26 cellular contexts compared by ENCODE assay signal in genomic region chr13:31956944-31957644, GRCh38.
A peak's percentile ranks its signal among the peaks of the same experiment; 100 is the strongest.
DNase-seq lines count a peak whose midpoint lies in the region; ATAC-seq, FAIRE-seq and TF ChIP-seq lines count a peak whose summit lies in the region.
"Had no signal": no experiment of that assay in that cellular context is flagged by ENCODE, and none has a peak within 500 bp of the region (broad histone marks: within the 10 kb centered on the region; RNA-seq: fewer than 3 reads in every experiment).

No MANE protein-coding gene starts in this region.

- H3K27me3 ChIP-seq in SK-N-SH (ENCODE audit: insufficient read depth) = no peaks in the 10 kb centered on the region
- H3K27me3 ChIP-seq in adipocyte (replicated peaks; ENCODE audit: control insufficient read depth, insufficient read depth, low read length) = no peaks in the 10 kb centered on the region
- H3K27me3 ChIP-seq in small intestine (ENCODE audit: control insufficient read depth in 2 of 2, insufficient read depth in 2 of 2, low read length in 2 of 2) = no peaks in the 10 kb centered on the region

- ATAC-seq in SK-N-SH treated with all-trans-retinoic acid at 6 μM for 48 hours = no peak
- no peak for ATAC-seq in stimulated activated effector memory CD8-positive, alpha-beta T cell treated with anti-CD3 and anti-CD28 coated beads, Interleukin-12 subunit alpha, Interleukin-12 subunit beta, amount 100 ng/mL, for 72 hours
- ATAC-seq: HepG2, Panc1 had no signal

- POLR2A ChIA-PET in SK-N-SH (lab: Yijun Ruan, JAX) = no interaction called here

- H3K9me3 ChIP-seq in SK-N-SH (no peaks in the 10 kb centered on the region), adipocyte (ENCODE audit: control insufficient read depth, low read length) (no peaks in the 10 kb centered on the region), small intestine (ENCODE audit: control insufficient read depth, low read depth) (no peaks in the 10 kb centered on the region)

- peak; percentile 15 for FAIRE-seq in small intestine (lab: Jason Lieb, UNC)
- FAIRE-seq: D721Med, H54, HepG2 had no signal

- H2AFZ ChIP-seq in SK-N-SH (ENCODE audit: low read depth) = 0 out of 2 replicates have a peak overlapping the region, but pooled peaks have one; percentile 18

- H3K4me1 ChIP-seq in SK-N-SH (ENCODE audit: control insufficient read depth in 1 of 2, insufficient read depth in 2 of 2, low read depth in 1 of 2, low read length in 1 of 2) (no peaks in the 10 kb centered on the region), adipocyte (ENCODE audit: control insufficient read depth, insufficient read depth, low read length) (no peaks in the 10 kb centered on the region), small intestine (ENCODE audit: control insufficient read depth in 2 of 2, insufficient read depth in 1 of 2, low read depth in 1 of 2, low read length in 1 of 2) (no peaks in the 10 kb centered on the region)

- H3K27ac ChIP-seq in SK-N-SH (ENCODE audit: low read depth in 2 of 2, low read length in 1 of 2) = no peak overlapping the region
- no peak overlapping the region for H3K27ac ChIP-seq in small intestine (ENCODE audit: low read depth in 1 of 2, low read length in 1 of 2)
- H3K27ac ChIP-seq: 22Rv1, C4-2B, HL-60 had no signal

- H3K4me2 ChIP-seq in SK-N-SH = no peak overlapping the region

- H3K36me3 Mint-ChIP-seq in stimulated activated effector memory CD8-positive, alpha-beta T cell treated with anti-CD3 and anti-CD28 coated beads, Interleukin-12 subunit alpha, Interleukin-12 subunit beta, amount 100 ng/mL, for 72 hours = peaks cover 5% of the 10 kb centered on the region

- DNase-seq in SK-N-SH = no peak
- DNase-seq in adipocyte (ENCODE audit: low read depth) = peak; percentile 70
- peak; percentile 66 for DNase-seq in fibroblast of peridontal ligament (ENCODE audit: extremely low read depth)
- DNase-seq in small intestine = no peak
- no peak for DNase-seq in MV-4-11 (lab: John Stamatoyannopoulos, UW)
- no peak for DNase-seq in stimulated activated effector memory CD8-positive, alpha-beta T cell treated with anti-CD3 and anti-CD28 coated beads, Interleukin-12 subunit alpha, Interleukin-12 subunit beta, amount 100 ng/mL, for 72 hours (ENCODE audit: low spot score in 2 of 2)
- DNase-seq in hepatic stellate cell (ENCODE audit: low spot score) = no peak
- DNase-seq: ACHN, AML-193, DMS53, KBM-7, NCI-H1092 treated with DMSO at 0.1 percent for 48 hours, NCI-H1436 treated with DMSO at 0.1 percent for 48 hours, NCI-H2029, NCI-H2227 treated with DMSO at 0.1 percent for 48 hours, NCI-H510A treated with DMSO at 0.1 percent for 48 hours, NCI-H774, SIG-M5 had no signal

- H4K20me1 ChIP-seq in SK-N-SH (ENCODE audit: insufficient read depth) = no peaks in the 10 kb centered on the region

- H3K4me3 Mint-ChIP-seq in stimulated activated effector memory CD8-positive, alpha-beta T cell treated with anti-CD3 and anti-CD28 coated beads, Interleukin-12 subunit alpha, Interleukin-12 subunit beta, amount 100 ng/mL, for 72 hours = no peak overlapping the region

- no peak for TF ChIP-seq CTCF in SK-N-SH (IDR thresholded peaks at IDR 0.05)

- peaks cover 6% of the 10 kb centered on the region for H3K9me3 Mint-ChIP-seq in stimulated activated effector memory CD8-positive, alpha-beta T cell treated with anti-CD3 and anti-CD28 coated beads, Interleukin-12 subunit alpha, Interleukin-12 subunit beta, amount 100 ng/mL, for 72 hours

- H3K27ac Mint-ChIP-seq in stimulated activated effector memory CD8-positive, alpha-beta T cell treated with anti-CD3 and anti-CD28 coated beads, Interleukin-12 subunit alpha, Interleukin-12 subunit beta, amount 100 ng/mL, for 72 hours = no peak overlapping the region

- no peaks in the 10 kb centered on the region for H3F3A ChIP-seq in SK-N-SH (replicated peaks; ENCODE audit: insufficient read depth)

- no peaks in the 10 kb centered on the region for H3K79me2 ChIP-seq in SK-N-SH (ENCODE audit: insufficient read depth)

- TF ChIP-seq EP300 in SK-N-SH (IDR thresholded peaks at IDR 0.05; ENCODE audit: borderline replicate concordance in 1 of 2, low read depth in 1 of 2, low read length in 1 of 2) = no peak

- CTCF ChIA-PET in SK-N-SH (lab: Yijun Ruan, JAX) = interaction anchor here (1.0 to 1.1 kb wide), 2 partner anchors 10 to 47 kb away, joined by 3 to 4 read pairs; no protein-coding TSS in a partner anchor

- H3K4me1 Mint-ChIP-seq in stimulated activated effector memory CD8-positive, alpha-beta T cell treated with anti-CD3 and anti-CD28 coated beads, Interleukin-12 subunit alpha, Interleukin-12 subunit beta, amount 100 ng/mL, for 72 hours = no peaks in the 10 kb centered on the region

- no peak overlapping the region for H3K4me3 ChIP-seq in SK-N-SH (ENCODE audit: low read depth in 2 of 2, low read length in 1 of 2)
- H3K4me3 ChIP-seq in adipocyte (ENCODE audit: low read length) = no peak overlapping the region
- no peak overlapping the region for H3K4me3 ChIP-seq in small intestine (ENCODE audit: low read depth in 1 of 2, low read length in 2 of 2)

- H3K36me3 ChIP-seq in SK-N-SH (replicated peaks in 1 of 2; ENCODE audit: control insufficient read depth in 1 of 2, insufficient read depth in 2 of 2, low read length in 1 of 2) (no peaks in the 10 kb centered on the region), adipocyte (ENCODE audit: control insufficient read depth, insufficient read depth, low read length, severe bottlenecking) (no peaks in the 10 kb centered on the region), small intestine (ENCODE audit: control insufficient read depth in 2 of 2, insufficient read depth in 2 of 2, low read length in 2 of 2) (no peaks in the 10 kb centered on the region)

- TF ChIP-seq RAD21 in SK-N-SH (IDR thresholded peaks at IDR 0.05; ENCODE audit: low read length) = no peak

- 59% methylated on average over 2 of the region's 2 CpGs for WGBS in SK-N-SH (ENCODE audit: low lambda C conversion rate)
- WGBS in small intestine, 3 donors = 70 to 85% (median 82%) methylated on average over 2 of the region's 2 CpGs

- H3K9ac ChIP-seq in SK-N-SH (no peak overlapping the region), adipocyte (ENCODE audit: low read length) (no peak overlapping the region)

- no peaks in the 10 kb centered on the region for H3K9me2 ChIP-seq in SK-N-SH

TF ChIP-seq in SK-N-SH, 30 proteins besides CTCF, POLR2A, EP300 and RAD21:
- no peak for TF ChIP-seq REST (IDR thresholded peaks at IDR 0.05; ENCODE audit: low read depth, low read length)
- TF ChIP-seq RCOR1 (IDR thresholded peaks at IDR 0.05; ENCODE audit: low read length) = no peak

TF ChIP-seq in SK-N-SH treated with all-trans-retinoic acid at 6 μM for 48 hours, 23 proteins besides CTCF, POLR2A, EP300 and RAD21:
- TF ChIP-seq ZNF8 (CRISPR knock-in tag; IDR thresholded peaks at IDR 0.05) (no peak), ZNF565 (CRISPR knock-in tag; conservative IDR thresholded peaks at IDR 0.05; ENCODE audit: low read depth) (no peak), ZFP3 (CRISPR knock-in tag; IDR thresholded peaks at IDR 0.05) (no peak), SNAI2 (CRISPR knock-in tag; IDR thresholded peaks at IDR 0.05) (no peak), TOX (CRISPR knock-in tag; IDR thresholded peaks at IDR 0.05; ENCODE audit: borderline replicate concordance) (no peak)

Comparison
In these comparisons a context has a peak if more than half of its experiments do, and no peak if none do; other contexts are left out.
1. DNase-seq: peak in adipocyte (single experiment) and fibroblast of peridontal ligament (single experiment); none in SK-N-SH (single experiment), small intestine (single experiment), MV-4-11 (single experiment), stimulated activated effector memory CD8-positive, alpha-beta T cell treated with anti-CD3 and anti-CD28 coated beads, Interleukin-12 subunit alpha, Interleukin-12 subunit beta, amount 100 ng/mL, for 72 hours (0 of 2) and hepatic stellate cell (single experiment).